ENCODE assay signal across 18 cellular contexts in the genomic region with DNA sequence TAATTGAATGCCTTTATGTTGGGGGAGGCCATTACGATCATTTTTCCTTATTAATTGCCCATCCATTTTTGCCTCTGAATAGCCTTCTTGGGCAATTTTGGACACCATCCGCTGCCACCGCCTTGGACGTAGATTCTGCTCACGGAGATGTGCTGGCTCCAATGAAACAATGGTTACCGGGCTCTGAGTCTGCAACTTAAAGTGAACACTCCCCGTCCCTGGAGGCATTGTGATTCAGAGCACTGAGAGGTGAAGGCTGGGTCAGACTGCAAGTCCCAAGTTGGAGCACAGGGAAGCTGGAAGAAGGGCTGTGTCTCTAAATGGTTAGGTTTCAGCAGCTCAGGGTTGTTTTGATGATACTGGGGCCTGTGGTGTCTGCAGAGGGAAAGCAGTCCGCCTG.
DNase-seq lines count a peak whose midpoint lies in the region; ATAC-seq and TF ChIP-seq lines count a peak whose summit lies in the region.
"Had no signal": no experiment of that assay in that cellular context is flagged by ENCODE, and none has a peak within 500 bp of the region (broad histone marks: within the 10 kb centered on the region; RNA-seq: fewer than 3 reads in every experiment).

No MANE protein-coding gene starts in this region.

- DNase-seq in GM23338 (ENCODE audit: low spot score), result no peak
- DNase-seq in foreskin keratinocyte, result peak; percentile 36 to 75
- peak; percentile 59 for DNase-seq in retina
- DNase-seq in colonic mucosa, result no peak
- DNase-seq in NCI-H2029 (lab: John Stamatoyannopoulos, UW), result no peak
- DNase-seq in anterior cingulate cortex (lab: John Stamatoyannopoulos, UW), result no peak
- DNase-seq: activated CD4-positive, alpha-beta T cell treated with anti-CD3 and anti-CD28 coated beads, Interleukin-2, amount 10 ng/mL, durations not matched to agents 7 days and 5 days; activated T-cell treated with anti-CD3 and anti-CD28 coated beads, Interleukin-2, amount 50 U/mL, for 48 hours; DMS79; NCI-H2171 treated with DMSO at 0.1 percent for 48 hours; occipital lobe; stimulated activated CD4-positive, alpha-beta T cell treated with anti-CD3 and anti-CD28 coated beads, Interleukin-12 subunit alpha, Interleukin-12 subunit beta, amount 100 ng/mL, for 4 hours; uterus had no signal

- no peaks in the 10 kb centered on the region for H3F3A ChIP-seq in GM23338 (replicated peaks; ENCODE audit: low read depth)

- H3K9me3 Mint-ChIP-seq in GM23338 (no peaks in the 10 kb centered on the region; the same call in 2 of the 3 replicates), brain (no peaks in the 10 kb centered on the region)
- H3K9me3 Mint-ChIP-seq: activated CD4-positive, alpha-beta T cell treated with anti-CD3 and anti-CD28 coated beads, Interleukin-2, amount 10 ng/mL, durations not matched to agents 7 days and 5 days; dendritic cell treated with granulocyte-macrophage colony-stimulating factor and Interleukin-4, amounts not matched to agents 40 ng/mL and 50 ng/mL, for 4 days; stimulated activated naive CD8-positive, alpha-beta T cell treated with anti-CD3 and anti-CD28 coated beads, Interleukin-15, Interleukin-2, amounts not matched to agents 100 ng/mL and 50 ng/mL, for 24 hours had no signal

- H3K27me3 Mint-ChIP-seq in GM23338 (ENCODE audit: insufficient read depth, low read depth, poor library complexity) (peaks cover 9% of the 10 kb centered on the region), brain (peaks cover 12% of the 10 kb centered on the region)
- H3K27me3 Mint-ChIP-seq: dendritic cell treated with granulocyte-macrophage colony-stimulating factor and Interleukin-4, amounts not matched to agents 40 ng/mL and 50 ng/mL, for 4 days had no signal

- H3K9me2 ChIP-seq in GM23338 (ENCODE audit: insufficient read depth), result 0 out of 2 replicates have a peak, but pooled peaks cover 6% of the 10 kb centered on the region

- intact Hi-C loops in colonic mucosa (cut with DNase I), result no loop called here

- H4K20me1 ChIP-seq in GM23338 (replicated peaks; ENCODE audit: insufficient read depth), result no peaks in the 10 kb centered on the region

- H3K36me3 Mint-ChIP-seq in GM23338 (ENCODE audit: low read depth) (no peaks in the 10 kb centered on the region), brain (no peaks in the 10 kb centered on the region)

- no peaks in the 10 kb centered on the region for H3K36me3 ChIP-seq in GM23338 (ENCODE audit: insufficient read depth)
- H3K36me3 ChIP-seq in colonic mucosa, result no peaks in the 10 kb centered on the region
- H3K36me3 ChIP-seq: uterus had no signal

- no peak overlapping the region for H3K9ac ChIP-seq in colonic mucosa (ENCODE audit: low read depth in 2 of 2, low read length in 2 of 2)

- H2AFZ ChIP-seq in GM23338, result peak overlapping the region; percentile 56; the same call in 1 of the 2 replicates

- TF ChIP-seq CTCF in GM23338 (conservative IDR thresholded peaks at IDR 0.05; ENCODE audit: low read depth in 2 of 2) (no peak), brain (conservative IDR thresholded peaks at IDR 0.05) (no peak), foreskin keratinocyte (conservative IDR thresholded peaks at IDR 0.05) (no peak), colonic mucosa (IDR thresholded peaks at IDR 0.05) (no peak)

- H3K4me1 ChIP-seq in GM23338 (ENCODE audit: insufficient read depth) (peaks cover 17% of the 10 kb centered on the region), foreskin keratinocyte (peaks cover 6% of the 10 kb centered on the region), colonic mucosa (no peaks in the 10 kb centered on the region)
- H3K4me1 ChIP-seq: uterus had no signal

- no peak overlapping the region for H3K4me3 Mint-ChIP-seq in GM23338
- peak overlapping the region in 1 of 5 experiments; percentile 6 for H3K4me3 Mint-ChIP-seq in brain
- H3K4me3 Mint-ChIP-seq: activated CD4-positive, alpha-beta T cell treated with anti-CD3 and anti-CD28 coated beads, Interleukin-2, amount 10 ng/mL, durations not matched to agents 7 days and 5 days; dendritic cell treated with granulocyte-macrophage colony-stimulating factor and Interleukin-4, amounts not matched to agents 40 ng/mL and 50 ng/mL, for 4 days; stimulated activated naive CD8-positive, alpha-beta T cell treated with anti-CD3 and anti-CD28 coated beads, Interleukin-15, Interleukin-2, amounts not matched to agents 100 ng/mL and 50 ng/mL, for 24 hours had no signal

- no peaks in the 10 kb centered on the region for H3K79me2 ChIP-seq in GM23338 (replicated peaks; ENCODE audit: insufficient read depth)

- no peaks in the 10 kb centered on the region for H3K9me3 ChIP-seq in colonic mucosa
- H3K9me3 ChIP-seq: uterus had no signal

- no peak overlapping the region for H3K4me2 ChIP-seq in GM23338

- no peak overlapping the region for H3K4me3 ChIP-seq in GM23338
- H3K4me3 ChIP-seq in colonic mucosa, result no peak overlapping the region
- H3K4me3 ChIP-seq: uterus had no signal

- H3K27ac ChIP-seq in GM23338 (ENCODE audit: low read depth), result no peak overlapping the region
- peak overlapping the region; percentile 21 for H3K27ac ChIP-seq in foreskin keratinocyte
- H3K27ac ChIP-seq in colonic mucosa, result no peak overlapping the region
- H3K27ac ChIP-seq: C4-2B, uterus had no signal

- ATAC-seq in GM23338 (peak; percentile 60), foreskin keratinocyte (peak; percentile 95), HG03159 (IDR thresholded peaks at IDR 0.05; ENCODE audit: unreplicated experiment) (no peak)

- no peak overlapping the region; the same call in 1 of the 2 replicates for H3K27ac Mint-ChIP-seq in GM23338
- peak overlapping the region in 3 of 5 experiments; percentile 40 to 57 (median 40) for H3K27ac Mint-ChIP-seq in brain
- H3K27ac Mint-ChIP-seq: activated CD4-positive, alpha-beta T cell treated with anti-CD3 and anti-CD28 coated beads, Interleukin-2, amount 10 ng/mL, durations not matched to agents 7 days and 5 days; dendritic cell treated with granulocyte-macrophage colony-stimulating factor and Interleukin-4, amounts not matched to agents 40 ng/mL and 50 ng/mL, for 4 days; stimulated activated naive CD8-positive, alpha-beta T cell treated with anti-CD3 and anti-CD28 coated beads, Interleukin-15, Interleukin-2, amounts not matched to agents 100 ng/mL and 50 ng/mL, for 24 hours had no signal

- peaks cover 37% of the 10 kb centered on the region for H3K4me1 Mint-ChIP-seq in GM23338
- peaks cover 59% of the 10 kb centered on the region for H3K4me1 Mint-ChIP-seq in brain
- H3K4me1 Mint-ChIP-seq: activated CD4-positive, alpha-beta T cell treated with anti-CD3 and anti-CD28 coated beads, Interleukin-2, amount 10 ng/mL, durations not matched to agents 7 days and 5 days had no signal

- no peaks in the 10 kb centered on the region for H3K27me3 ChIP-seq in GM23338 (ENCODE audit: insufficient read depth)
- H3K27me3 ChIP-seq in foreskin keratinocyte, result peaks cover 13% of the 10 kb centered on the region
- H3K27me3 ChIP-seq in colonic mucosa, result no peaks in the 10 kb centered on the region
- H3K27me3 ChIP-seq: uterus had no signal

TF ChIP-seq in GM23338, 12 proteins besides CTCF, POLR2A, EP300 and RAD21 (continues in another document):
- TF ChIP-seq, protein P1, sequence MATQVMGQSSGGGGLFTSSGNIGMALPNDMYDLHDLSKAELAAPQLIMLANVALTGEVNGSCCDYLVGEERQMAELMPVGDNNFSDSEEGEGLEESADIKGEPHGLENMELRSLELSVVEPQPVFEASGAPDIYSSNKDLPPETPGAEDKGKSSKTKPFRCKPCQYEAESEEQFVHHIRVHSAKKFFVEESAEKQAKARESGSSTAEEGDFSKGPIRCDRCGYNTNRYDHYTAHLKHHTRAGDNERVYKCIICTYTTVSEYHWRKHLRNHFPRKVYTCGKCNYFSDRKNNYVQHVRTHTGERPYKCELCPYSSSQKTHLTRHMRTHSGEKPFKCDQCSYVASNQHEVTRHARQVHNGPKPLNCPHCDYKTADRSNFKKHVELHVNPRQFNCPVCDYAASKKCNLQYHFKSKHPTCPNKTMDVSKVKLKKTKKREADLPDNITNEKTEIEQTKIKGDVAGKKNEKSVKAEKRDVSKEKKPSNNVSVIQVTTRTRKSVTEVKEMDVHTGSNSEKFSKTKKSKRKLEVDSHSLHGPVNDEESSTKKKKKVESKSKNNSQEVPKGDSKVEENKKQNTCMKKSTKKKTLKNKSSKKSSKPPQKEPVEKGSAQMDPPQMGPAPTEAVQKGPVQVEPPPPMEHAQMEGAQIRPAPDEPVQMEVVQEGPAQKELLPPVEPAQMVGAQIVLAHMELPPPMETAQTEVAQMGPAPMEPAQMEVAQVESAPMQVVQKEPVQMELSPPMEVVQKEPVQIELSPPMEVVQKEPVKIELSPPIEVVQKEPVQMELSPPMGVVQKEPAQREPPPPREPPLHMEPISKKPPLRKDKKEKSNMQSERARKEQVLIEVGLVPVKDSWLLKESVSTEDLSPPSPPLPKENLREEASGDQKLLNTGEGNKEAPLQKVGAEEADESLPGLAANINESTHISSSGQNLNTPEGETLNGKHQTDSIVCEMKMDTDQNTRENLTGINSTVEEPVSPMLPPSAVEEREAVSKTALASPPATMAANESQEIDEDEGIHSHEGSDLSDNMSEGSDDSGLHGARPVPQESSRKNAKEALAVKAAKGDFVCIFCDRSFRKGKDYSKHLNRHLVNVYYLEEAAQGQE (IDR thresholded peaks at IDR 0.05; ENCODE audit: unreplicated experiment), result no peak

Comparison
In these comparisons a context has a peak if more than half of its experiments do, and no peak if none do; other contexts are left out.
1. DNase-seq: peak in foreskin keratinocyte (2 of 2) and retina (single experiment); none in GM23338 (single experiment), colonic mucosa (single experiment), NCI-H2029 (single experiment) and anterior cingulate cortex (0 of 58).